In the genomic region with DNA sequence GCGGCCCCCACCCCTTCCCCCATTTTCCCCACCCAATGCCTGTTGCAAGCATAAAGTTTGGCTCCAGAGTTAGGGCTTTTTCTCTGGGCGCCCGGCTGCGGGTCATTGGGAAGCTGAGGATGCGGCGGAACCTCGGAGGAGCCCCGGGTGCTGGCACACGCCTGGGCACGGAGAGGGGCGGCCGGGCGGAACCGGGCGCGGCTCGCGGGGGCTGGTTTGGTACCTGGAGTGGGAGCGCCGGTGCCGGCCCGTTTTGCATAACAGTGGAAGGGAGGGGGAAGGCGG, we compare ENCODE assay signal across 8 cellular contexts. TPM values are rescaled to one million over a fixed set of nuclear protein-coding genes. Genes with fewer than 3 reads are reported as not detected.
DNase-seq lines count a peak whose midpoint lies in the region; ATAC-seq, FAIRE-seq and TF ChIP-seq lines count a peak whose summit lies in the region.

No MANE protein-coding gene starts in this region.

- in situ Hi-C loops in HAP-1 (cut with MboI; ENCODE audit: low sequenced_read_pairs): no loop called here
- in situ Hi-C loops in HepG2 (cut with HindIII; ENCODE audit: extremely low pct_ligation_motif_present, low pct_unique_long_range_greater_than_20kb): no loop called here

- no peak for FAIRE-seq in A549 (lab: Jason Lieb, UNC)
- no peak for FAIRE-seq in HepG2 (lab: Jason Lieb, UNC)

- WGBS in A549 (ENCODE audit: missing lambda C conversion rate): 0% methylated on average over 18 of the region's 23 CpGs
- WGBS in HepG2 (ENCODE audit: low lambda C conversion rate): 0% methylated on average over 5 of the region's 23 CpGs

- H3K27me3 Mint-ChIP-seq in type B pancreatic cell: peaks cover 36% of the 10 kb centered on the region

- TF ChIP-seq CTCF in A549 (IDR thresholded peaks at IDR 0.05) (no peak), HepG2 (CRISPR knock-in tag; IDR thresholded peaks at IDR 0.05) (no peak), type B pancreatic cell (conservative IDR thresholded peaks at IDR 0.05) (no peak)

- H3K27me3 ChIP-seq in HAP-1 (ENCODE audit: low read depth) (no peaks in the 10 kb centered on the region), adipocyte (replicated peaks; ENCODE audit: control insufficient read depth, insufficient read depth, low read length) (no peaks in the 10 kb centered on the region), HepG2 (ENCODE audit: control insufficient read depth in 1 of 2, insufficient read depth in 2 of 2, low read length in 2 of 2) (peaks cover 1 to 18% of the 10 kb centered on the region in 2 experiments; a peak in 3 of 5 replicates)

- TF ChIP-seq EP300 in A549 (IDR thresholded peaks at IDR 0.05) (no peak), HepG2 (IDR thresholded peaks at IDR 0.05; ENCODE audit: low read depth in 2 of 2, low read length in 2 of 2) (no peak), HepG2 (CRISPR knock-in tag; IDR thresholded peaks at IDR 0.05; ENCODE audit: borderline replicate concordance) (no peak)

- peak overlapping the region; percentile 91 for H3K9ac ChIP-seq in adipocyte (ENCODE audit: low read length)
- H3K9ac ChIP-seq in HepG2 (ENCODE audit: insufficient read depth, low read depth, low read length): no peak overlapping the region

- no peak for TF ChIP-seq POLR2A in A549 (IDR thresholded peaks at IDR 0.05; ENCODE audit: low read length)
- no peak for TF ChIP-seq POLR2A in HepG2 (IDR thresholded peaks at IDR 0.05; ENCODE audit: insufficient read depth in 1 of 2, low read depth in 2 of 2, low read length in 2 of 2)

- H3K36me3 Mint-ChIP-seq in type B pancreatic cell: no peaks in the 10 kb centered on the region

- no peaks in the 10 kb centered on the region for H3K9me3 ChIP-seq in A549
- H3K9me3 ChIP-seq in HAP-1: no peaks in the 10 kb centered on the region
- H3K9me3 ChIP-seq in adipocyte (ENCODE audit: control insufficient read depth, low read length): no peaks in the 10 kb centered on the region
- no peaks in the 10 kb centered on the region for H3K9me3 ChIP-seq in HepG2 (ENCODE audit: low read length)

- H3K4me3 ChIP-seq in A549 (peak overlapping the region; percentile 92), HAP-1 (peak overlapping the region; percentile 91), adipocyte (ENCODE audit: low read length) (peak overlapping the region; percentile 83), HepG2 (replicated peaks in 1 of 3; ENCODE audit: insufficient read depth in 1 of 3, low read depth in 2 of 3, low read length in 3 of 3) (peak overlapping the region; percentile 63 to 78 (median 71))

- DNase-seq in A549 (ENCODE audit: low read depth in 1 of 2, low spot score in 1 of 2) (no peak), HAP-1 (ENCODE audit: low spot score in 2 of 2) (peak; percentile 53 to 78), adipocyte (ENCODE audit: low read depth) (no peak), HepG2 (ENCODE audit: low spot score) (no peak), type B pancreatic cell (ENCODE audit: extremely low spot score, unreplicated experiment) (no peak), occipital lobe (lab: John Stamatoyannopoulos, UW) (no peak), NCI-H1417 (lab: John Stamatoyannopoulos, UW) (no peak)

- H3K9me3 Mint-ChIP-seq in type B pancreatic cell: no peaks in the 10 kb centered on the region

- POLR2A ChIA-PET in A549 (lab: Yijun Ruan, JAX) (no interaction called here), HepG2 (lab: Yijun Ruan, JAX) (no interaction called here)

- intact Hi-C loops in HepG2 (cut with micrococcal nuclease; ENCODE audit: unreplicated experiment): no loop called here

- H3K36me3 ChIP-seq in HAP-1 (replicated peaks): peaks cover 5% of the 10 kb centered on the region; the same call in 1 of the 2 replicates
- no peaks in the 10 kb centered on the region for H3K36me3 ChIP-seq in adipocyte (ENCODE audit: control insufficient read depth, insufficient read depth, low read length, severe bottlenecking)
- H3K36me3 ChIP-seq in HepG2 (replicated peaks in 1 of 2; ENCODE audit: control insufficient read depth in 1 of 2, insufficient read depth in 2 of 2, low read length in 2 of 2): no peaks in the 10 kb centered on the region

- TF ChIP-seq RAD21 in A549 (conservative IDR thresholded peaks at IDR 0.05 in 1 of 2, IDR thresholded peaks at IDR 0.05 in 1 of 2) (no peak), HepG2 (CRISPR knock-in tag; IDR thresholded peaks at IDR 0.05) (no peak)

- H3K79me2 ChIP-seq in HepG2 (ENCODE audit: insufficient read depth, low read length): no peaks in the 10 kb centered on the region

- BruUV-seq in HepG2 (replicated peaks; lab: Mats Ljungman, UMichigan): no TSS peak

- 0 out of 2 replicates have a peak, but pooled peaks cover 4% of the 10 kb centered on the region for H4K20me1 ChIP-seq in HepG2 (ENCODE audit: insufficient read depth, low read length)

- peak overlapping the region; percentile 87 for H3K4me3 Mint-ChIP-seq in type B pancreatic cell

- peak overlapping the region; percentile 51 for H3K27ac Mint-ChIP-seq in type B pancreatic cell

- peaks cover 3% of the 10 kb centered on the region for H3K4me1 Mint-ChIP-seq in type B pancreatic cell (ENCODE audit: unreplicated experiment)

- peak overlapping the region; percentile 90 for H3K4me2 ChIP-seq in A549
- H3K4me2 ChIP-seq in HepG2 (ENCODE audit: low read depth, low read length): peak overlapping the region; percentile 80

- H2AFZ ChIP-seq in HepG2 (ENCODE audit: low read length): no peak overlapping the region

- peak overlapping the region; percentile 85 to 91 for H3K27ac ChIP-seq in A549
- no peak overlapping the region for H3K27ac ChIP-seq in HepG2 (ENCODE audit: extremely low read length, insufficient read depth, low read length)

- ATAC-seq in A549: peak in 1 of 2 experiments; percentile 30; a peak in 3 of 6 replicates
- ATAC-seq in HepG2: no peak
- ATAC-seq in esophagus mucosa: no peak

- CTCF ChIA-PET in A549 (lab: Yijun Ruan, JAX) (interaction anchor here (1.5 to 2.9 kb wide), 5 partner anchors 9 to 108 kb away, joined by 3 to 13 read pairs (median 7); no protein-coding TSS in a partner anchor), HepG2 (lab: Yijun Ruan, JAX; ENCODE audit: low intra/inter-chr PET ratio, low total read pairs) (no interaction called here)

- 0 out of 3 replicates have a peak, but pooled peaks cover 8% of the 10 kb centered on the region for H3K4me1 ChIP-seq in A549
- H3K4me1 ChIP-seq in HAP-1: peaks cover 7% of the 10 kb centered on the region
- H3K4me1 ChIP-seq in adipocyte (ENCODE audit: control insufficient read depth, insufficient read depth, low read length): peaks cover 13% of the 10 kb centered on the region
- peaks cover 29% of the 10 kb centered on the region for H3K4me1 ChIP-seq in HepG2 (ENCODE audit: insufficient read depth, low read length)

TF ChIP-seq in A549, 52 proteins besides CTCF, POLR2A, EP300 and RAD21 (continues in another document):
- TF ChIP-seq EHMT2 (IDR thresholded peaks at IDR 0.05; ENCODE audit: low read depth): no peak
- TF ChIP-seq MAZ (IDR thresholded peaks at IDR 0.05; ENCODE audit: borderline replicate concordance, low read depth, low read length): no peak
- no peak for TF ChIP-seq SMC3 (IDR thresholded peaks at IDR 0.05)
- TF ChIP-seq RNF2 (IDR thresholded peaks at IDR 0.05; ENCODE audit: borderline replicate concordance, low read depth): no peak
- TF ChIP-seq JUN (IDR thresholded peaks at IDR 0.05): no peak
- TF ChIP-seq FOSL2 (IDR thresholded peaks at IDR 0.05): no peak
- TF ChIP-seq FOSL2 (CRISPR knock-in tag; IDR thresholded peaks at IDR 0.05): no peak
- no peak for TF ChIP-seq HDAC2 (IDR thresholded peaks at IDR 0.05)

TF ChIP-seq in HepG2, 621 proteins besides CTCF, POLR2A, EP300 and RAD21:
- TF ChIP-seq TAF1 (CRISPR knock-in tag; IDR thresholded peaks at IDR 0.05) (no peak), HES4 (CRISPR knock-in tag; IDR thresholded peaks at IDR 0.05; ENCODE audit: borderline replicate concordance) (no peak), NFYB (CRISPR knock-in tag; IDR thresholded peaks at IDR 0.05) (no peak), ZMAT3 (CRISPR knock-in tag; conservative IDR thresholded peaks at IDR 0.05) (no peak), RBFOX2 (IDR thresholded peaks at IDR 0.05; ENCODE audit: low read depth, low read length) (0 out of 2 replicates have a peak, but pooled peaks have one; percentile 6)

RNA-seq across cellular contexts. Expression of a gene that starts 1.2 kb away (rescaled TPM):
- polyA plus RNA-seq in A549 (2011; rRNA removed): 1.0 and 1.1 TPM in 2 replicates
- polyA plus RNA-seq in A549 (2012; cell fraction: cytosol; rRNA removed): 1.3 and 1.6 TPM in 2 replicates
- 3.8 and 4.1 TPM in 2 replicates for polyA plus RNA-seq in A549 (2012; cell fraction: nucleus; rRNA removed)
- polyA plus RNA-seq in A549 (2017; fragmentation: RNase III; extraction: RNeasy Plus Mini Kit Qiagen cat#74134 plus additional on column Dnase treatment): 1.5 to 1.7 TPM (median 1.7 TPM) in 3 replicates
- polyA minus RNA-seq in A549 (2011; rRNA and poly(A)+ RNA removed): 2.4 and 4.5 TPM in 2 replicates
- 0.73 and 1.1 TPM in 2 replicates for total RNA-seq in HepG2 (2016; rRNA removed; fragmentation: Illumina TruSeq; extraction: Trizol)
- total RNA-seq in HepG2 (2016; cell fraction: cytosol; rRNA removed; fragmentation: Illumina TruSeq; extraction: Trizol; ENCODE audit: low read depth): 0.30 and 0.35 TPM in 2 replicates
- 0.76 and 0.92 TPM in 2 replicates for total RNA-seq in HepG2 (2016; cell fraction: insoluble cytoplasmic fraction; rRNA removed; fragmentation: Illumina TruSeq; extraction: Trizol)
- 0.41 and 0.49 TPM in 2 replicates for total RNA-seq in HepG2 (2016; cell fraction: membrane; rRNA removed; fragmentation: Illumina TruSeq; extraction: Trizol)
- 1.4 and 2.4 TPM in 2 replicates for total RNA-seq in HepG2 (2016; cell fraction: nucleus; rRNA removed; fragmentation: Illumina TruSeq; extraction: Trizol)
- polyA plus RNA-seq in HepG2 (2011; rRNA removed): 0.13 and 0.24 TPM in 2 replicates
- 0.11 and 0.12 TPM in 2 replicates for polyA plus RNA-seq in HepG2 (2011; cell fraction: cytosol; rRNA removed)
- 1.3 and 1.4 TPM in 2 replicates for polyA plus RNA-seq in HepG2 (2011; cell fraction: nucleus; rRNA removed)
- polyA plus RNA-seq in HepG2 (2012): 0.12 and 0.28 TPM in 2 replicates
- polyA plus RNA-seq in HepG2 (2016; cell fraction: cytosol; fragmentation: Illumina TruSeq; extraction: Trizol; ENCODE audit: low read depth): 0.07 and 0.09 TPM in 2 replicates
- 0.50 and 0.53 TPM in 2 replicates for polyA plus RNA-seq in HepG2 (2016; cell fraction: insoluble cytoplasmic fraction; fragmentation: Illumina TruSeq; extraction: Trizol; ENCODE audit: low read depth)
- 0.06 and 0.14 TPM in 2 replicates for polyA plus RNA-seq in HepG2 (2016; cell fraction: membrane; fragmentation: Illumina TruSeq; extraction: Trizol; ENCODE audit: low read depth)
- polyA plus RNA-seq in HepG2 (2016; cell fraction: nucleus; fragmentation: Illumina TruSeq; extraction: Trizol; ENCODE audit: insufficient read depth, low read depth): 1.8 and 2.1 TPM in 2 replicates
- polyA minus RNA-seq in HepG2 (2011; rRNA and poly(A)+ RNA removed; ENCODE audit: low replicate concordance): 0.78 and 4.8 TPM in 2 replicates
- polyA minus RNA-seq in HepG2 (2011; cell fraction: cytosol; rRNA and poly(A)+ RNA removed): 0.35 and 0.40 TPM in 2 replicates
- polyA minus RNA-seq in HepG2 (2011; cell fraction: nucleus; rRNA and poly(A)+ RNA removed): 0.90 and 1.1 TPM in 2 replicates
- total RNA-seq in type B pancreatic cell (ENCODE audit: low replicate concordance): 5.4 and 8.5 TPM in 2 replicates
- total RNA-seq in esophagus mucosa: 8.8 TPM
- total RNA-seq in occipital lobe: 0.47 TPM

Comparison
In these comparisons a context has a peak if more than half of its experiments do, and no peak if none do; other contexts are left out.
1. DNase-seq: peak in HAP-1 (2 of 2); none in A549 (0 of 2), adipocyte (single experiment), HepG2 (single experiment), type B pancreatic cell (single experiment), occipital lobe (single experiment) and NCI-H1417 (0 of 3).
2. Peak in every context shown above with its lines, with median percentiles within 50 percentile points of each other: H3K4me3 ChIP-seq.